15 cellular contexts compared by ENCODE assay signal in genomic region chr3:154356009-154356408, GRCh38. TPM values are rescaled to one million over a fixed set of nuclear protein-coding genes. Genes with fewer than 3 reads are reported as not detected.
DNase-seq lines count a peak whose midpoint lies in the region; ATAC-seq and TF ChIP-seq lines count a peak whose summit lies in the region.
"Had no signal": no experiment of that assay in that cellular context is flagged by ENCODE, and none has a peak within 500 bp of the region (broad histone marks: within the 10 kb centered on the region; RNA-seq: fewer than 3 reads in every experiment).

No MANE protein-coding gene starts in this region.

- peaks cover 4% of the 10 kb centered on the region for H3K4me1 ChIP-seq in foreskin keratinocyte
- H3K4me1 ChIP-seq: SJCRH30 had no signal

- peak; percentile 77 for ATAC-seq in foreskin keratinocyte
- no peak for ATAC-seq in activated naive CD4-positive, alpha-beta T cell treated with anti-CD3 and anti-CD28 coated beads, Interleukin-2, amount 50 U/mL, for 72 hours

- H3K4me3 ChIP-seq in retinal pigment epithelial cell (ENCODE audit: low read length): no peak overlapping the region
- H3K4me3 ChIP-seq: SJCRH30 had no signal

- no peak overlapping the region for H3K27ac ChIP-seq in foreskin keratinocyte
- H3K27ac ChIP-seq: SJCRH30 had no signal

- peaks cover 5 to 6% of the 10 kb centered on the region in 2 donors for H3K9me3 Mint-ChIP-seq in activated naive CD4-positive, alpha-beta T cell treated with anti-CD3 and anti-CD28 coated beads, Interleukin-2, amount 50 U/mL, for 72 hours

- H3K27me3 ChIP-seq in foreskin keratinocyte: no peaks in the 10 kb centered on the region
- H3K27me3 ChIP-seq: SJCRH30 had no signal

- TF ChIP-seq CTCF in foreskin keratinocyte (conservative IDR thresholded peaks at IDR 0.05) (no peak), retinal pigment epithelial cell (conservative IDR thresholded peaks at IDR 0.05; ENCODE audit: low read depth, low read length) (no peak)

- peak; percentile 17 for DNase-seq in NOMO-1 treated with DMSO at 0.1 percent for 48 hours (lab: John Stamatoyannopoulos, UW; ENCODE audit: unreplicated experiment)
- no peak for DNase-seq in NOMO-1 treated with dmso at 0.1 percent for 144 hours (lab: John Stamatoyannopoulos, UW; ENCODE audit: unreplicated experiment)
- DNase-seq in NCI-H226: peak; percentile 20
- DNase-seq in foreskin keratinocyte: peak; percentile 21 to 59
- DNase-seq in retinal pigment epithelial cell (ENCODE audit: low read depth): peak; percentile 1
- no peak for DNase-seq in NCI-H1930 (lab: John Stamatoyannopoulos, UW)
- no peak for DNase-seq in activated naive CD4-positive, alpha-beta T cell treated with anti-CD3 and anti-CD28 coated beads, Interleukin-2, amount 50 U/mL, for 72 hours (ENCODE audit: low spot score in 2 of 2)
- DNase-seq in AG08396 (ENCODE audit: low spot score): no peak
- DNase-seq: 8988T, C1 segment of cervical spinal cord, IMR-90, NCI-H146, NCI-H446, SJCRH30, SW 1271 had no signal

- no peak overlapping the region for H3K27ac Mint-ChIP-seq in activated naive CD4-positive, alpha-beta T cell treated with anti-CD3 and anti-CD28 coated beads, Interleukin-2, amount 50 U/mL, for 72 hours

- H3K36me3 Mint-ChIP-seq in activated naive CD4-positive, alpha-beta T cell treated with anti-CD3 and anti-CD28 coated beads, Interleukin-2, amount 50 U/mL, for 72 hours: no peaks in the 10 kb centered on the region

RNA-seq across cellular contexts. Expression of gene DHX36, which starts 31.7 kb away (rescaled TPM):
- total RNA-seq in foreskin keratinocyte: 62.2 and 62.8 TPM in 2 replicates
- 24.9 and 35.8 TPM in 2 replicates for polyA plus RNA-seq in foreskin keratinocyte
- 10 to 100 TPM; 67.3 to 85.5 TPM for total RNA-seq in activated naive CD4-positive, alpha-beta T cell treated with anti-CD3 and anti-CD28 coated beads, Interleukin-2, amount 50 U/mL, for 72 hours

Comparison
In these comparisons a context has a peak if more than half of its experiments do, and no peak if none do; other contexts are left out.
1. DNase-seq: peak in NOMO-1 treated with DMSO at 0.1 percent for 48 hours (single experiment), NCI-H226 (single experiment), foreskin keratinocyte (2 of 2) and retinal pigment epithelial cell (single experiment); none in NOMO-1 treated with dmso at 0.1 percent for 144 hours (single experiment), NCI-H1930 (0 of 2), activated naive CD4-positive, alpha-beta T cell treated with anti-CD3 and anti-CD28 coated beads, Interleukin-2, amount 50 U/mL, for 72 hours (0 of 2) and AG08396 (single experiment).